ENCODE assay signal across 1 cellular context in genomic region chr12:109084425-109084824, GRCh38.
TF ChIP-seq lines count a peak whose summit lies in the region.

No MANE protein-coding gene starts in this region.

TF ChIP-seq in HepG2, 621 proteins besides CTCF, POLR2A, EP300 and RAD21 (continues in another document):
- TF ChIP-seq REXO4 (CRISPR knock-in tag; IDR thresholded peaks at IDR 0.05; ENCODE audit: borderline replicate concordance) (no peak), AHR (CRISPR knock-in tag; IDR thresholded peaks at IDR 0.05) (no peak), GFI1 (CRISPR knock-in tag; IDR thresholded peaks at IDR 0.05; ENCODE audit: borderline replicate concordance) (no peak), MBD4 (IDR thresholded peaks at IDR 0.05; ENCODE audit: borderline replicate concordance, low read length) (no peak), KIAA2018 (CRISPR knock-in tag; IDR thresholded peaks at IDR 0.05; ENCODE audit: borderline replicate concordance) (no peak), STAT6 (CRISPR knock-in tag; IDR thresholded peaks at IDR 0.05; ENCODE audit: borderline replicate concordance) (no peak), ZNF44 (CRISPR knock-in tag; IDR thresholded peaks at IDR 0.05) (peak; percentile 67; the same call in 1 of the 2 replicates), TMF1 (CRISPR knock-in tag; IDR thresholded peaks at IDR 0.05; ENCODE audit: low read depth) (no peak), ATF3 (CRISPR knock-in tag; IDR thresholded peaks at IDR 0.05) (no peak), ZNF10 (CRISPR knock-in tag; IDR thresholded peaks at IDR 0.05; ENCODE audit: borderline replicate concordance, low read depth) (no peak), YEATS4 (CRISPR knock-in tag; IDR thresholded peaks at IDR 0.05; ENCODE audit: borderline replicate concordance) (no peak), ZNF382 (CRISPR knock-in tag; IDR thresholded peaks at IDR 0.05; ENCODE audit: borderline replicate concordance) (no peak), FOXA1 (IDR thresholded peaks at IDR 0.05) (no peak), FOXA1 (CRISPR knock-in tag; IDR thresholded peaks at IDR 0.05) (no peak), ZNF570 (CRISPR knock-in tag; IDR thresholded peaks at IDR 0.05; ENCODE audit: borderline replicate concordance) (no peak), MTF1 (CRISPR knock-in tag; IDR thresholded peaks at IDR 0.05) (no peak), HMGA1 (CRISPR knock-in tag; conservative IDR thresholded peaks at IDR 0.05) (no peak), HNF1A (IDR thresholded peaks at IDR 0.05; ENCODE audit: low read depth) (peak; percentile 93), HNF1A (CRISPR knock-in tag; IDR thresholded peaks at IDR 0.05; ENCODE audit: borderline replicate concordance) (peak; percentile 90), ZNF121 (CRISPR knock-in tag; IDR thresholded peaks at IDR 0.05) (no peak), PLSCR1 (CRISPR knock-in tag; IDR thresholded peaks at IDR 0.05; ENCODE audit: borderline replicate concordance) (no peak), HNF4A (CRISPR knock-in tag; IDR thresholded peaks at IDR 0.05) (peak; percentile 59), ZFP36L1 (CRISPR knock-in tag; IDR thresholded peaks at IDR 0.05) (no peak), KLF9 (CRISPR knock-in tag; IDR thresholded peaks at IDR 0.05; ENCODE audit: low read depth) (no peak), RFXAP (CRISPR knock-in tag; IDR thresholded peaks at IDR 0.05; ENCODE audit: borderline replicate concordance) (no peak), NR2F1 (CRISPR knock-in tag; IDR thresholded peaks at IDR 0.05) (peak in 1 of 2 experiments; percentile 59; a peak in 2 of 4 replicates), RXRA (CRISPR knock-in tag; IDR thresholded peaks at IDR 0.05) (no peak), ZNF644 (CRISPR knock-in tag; IDR thresholded peaks at IDR 0.05; ENCODE audit: low read depth) (peak; percentile 95), GATAD1 (CRISPR knock-in tag; IDR thresholded peaks at IDR 0.05) (no peak), ZNF232 (CRISPR knock-in tag; IDR thresholded peaks at IDR 0.05; ENCODE audit: borderline replicate concordance) (no peak), MEIS2 (CRISPR knock-in tag; IDR thresholded peaks at IDR 0.05) (no peak), CEBPB (IDR thresholded peaks at IDR 0.05; ENCODE audit: borderline replicate concordance, low read depth, low read length) (peak; percentile 47; the same call in 1 of the 2 replicates), PRPF4 (IDR thresholded peaks at IDR 0.05; ENCODE audit: low read depth, low read length, poor library complexity, severe bottlenecking) (no peak), PCBP2 (optimal IDR thresholded peaks at IDR 0.05; ENCODE audit: low read depth, low read length, poor library complexity, severe bottlenecking) (no peak), ZFP90 (CRISPR knock-in tag; IDR thresholded peaks at IDR 0.05; ENCODE audit: borderline replicate concordance) (no peak), ZNF749 (CRISPR knock-in tag; IDR thresholded peaks at IDR 0.05; ENCODE audit: borderline replicate concordance) (no peak), DDIT3 (CRISPR knock-in tag; IDR thresholded peaks at IDR 0.05) (no peak), IRX3 (CRISPR knock-in tag; IDR thresholded peaks at IDR 0.05; ENCODE audit: borderline replicate concordance, low read depth) (no peak), ZNF136 (CRISPR knock-in tag; IDR thresholded peaks at IDR 0.05; ENCODE audit: low read depth) (no peak), ZBTB4 (CRISPR knock-in tag; IDR thresholded peaks at IDR 0.05; ENCODE audit: borderline replicate concordance) (no peak), PHF21A (CRISPR knock-in tag; IDR thresholded peaks at IDR 0.05) (0 out of 2 replicates have a peak, but pooled peaks have one; percentile 18), RCOR2 (CRISPR knock-in tag; IDR thresholded peaks at IDR 0.05) (no peak), ZNF275 (CRISPR knock-in tag; IDR thresholded peaks at IDR 0.05; ENCODE audit: borderline replicate concordance) (no peak), ZZZ3 (CRISPR knock-in tag; IDR thresholded peaks at IDR 0.05; ENCODE audit: borderline replicate concordance) (no peak), SETDB1 (CRISPR knock-in tag; IDR thresholded peaks at IDR 0.05; ENCODE audit: borderline replicate concordance) (no peak)
